ENCODE assay signal across 8 cellular contexts in the genomic region with DNA sequence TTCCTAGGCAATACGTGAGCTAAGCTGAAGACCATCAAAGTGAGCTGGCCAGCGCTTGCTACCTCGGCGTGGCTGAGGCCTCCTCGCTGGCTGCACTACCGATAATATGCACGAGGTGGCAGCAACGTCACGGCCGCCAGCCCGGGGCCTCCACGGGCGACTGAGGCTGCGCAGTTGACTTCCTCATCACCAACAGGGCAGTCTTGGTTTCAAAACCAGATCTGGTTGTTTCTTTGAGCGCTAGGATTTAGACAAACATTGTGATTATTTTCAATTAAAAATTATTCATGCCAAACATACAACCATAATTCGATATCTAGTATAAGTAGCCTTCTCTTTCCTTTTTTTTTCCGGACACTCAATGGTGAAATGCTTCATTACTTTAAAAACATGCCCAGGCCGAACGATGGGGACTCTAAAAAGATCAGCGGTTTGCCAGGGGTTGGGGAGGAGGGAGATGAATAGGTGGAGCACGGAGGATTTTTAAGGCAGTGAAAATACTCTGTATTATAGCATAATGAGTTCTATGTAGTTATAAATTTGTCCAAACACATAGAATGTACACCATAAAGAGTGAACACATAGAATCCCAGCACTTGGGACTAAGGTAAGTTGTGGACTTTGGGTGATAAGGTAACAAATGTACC. TPM values are rescaled to one million over a fixed set of nuclear protein-coding genes. Genes with fewer than 3 reads are reported as not detected.
DNase-seq lines count a peak whose midpoint lies in the region; ATAC-seq and TF ChIP-seq lines count a peak whose summit lies in the region.

No MANE protein-coding gene starts in this region.

- ATAC-seq in GM21717 (IDR thresholded peaks at IDR 0.05; ENCODE audit: unreplicated experiment) (peak; percentile 87), upper lobe of right lung (peak; percentile 100)

- H3K9me3 ChIP-seq in upper lobe of right lung: no peaks in the 10 kb centered on the region

- peak; percentile 100 for TF ChIP-seq CTCF in upper lobe of right lung (IDR thresholded peaks at IDR 0.05)

- H3K27ac ChIP-seq in upper lobe of right lung: no peak overlapping the region

- H3K27me3 ChIP-seq in upper lobe of right lung: no peaks in the 10 kb centered on the region

- H3K4me1 ChIP-seq in upper lobe of right lung: no peaks in the 10 kb centered on the region

- H3K36me3 ChIP-seq in upper lobe of right lung: no peaks in the 10 kb centered on the region

- intact Hi-C loops in posterior cingulate gyrus (cut with DNase I): loop anchor here (2.0 to 10.0 kb wide), 2 partner anchors 539 to 891 kb away; no protein-coding TSS in a partner anchor
- intact Hi-C loops in upper lobe of right lung (cut with DNase I): no loop called here

- no peak overlapping the region for H3K4me3 ChIP-seq in upper lobe of right lung

- DNase-seq in DMS79 treated with DMSO at 0.1 percent for 48 hours (lab: John Stamatoyannopoulos, UW): peak; percentile 27
- peak; percentile 85 to 89 for DNase-seq in Kasumi-1 (lab: John Stamatoyannopoulos, UW)
- peak; percentile 79 for DNase-seq in SK-MEL-5 (ENCODE audit: low read depth, low spot score)
- DNase-seq in activated naive CD4-positive, alpha-beta T cell (lab: John Stamatoyannopoulos, UW): peak; percentile 31 to 75 (median 58)
- peak; percentile 81 for DNase-seq in glomerular visceral epithelial cell (ENCODE audit: extremely low spot score)
- peak; percentile 42 to 95 (median 74) for DNase-seq in posterior cingulate gyrus
- DNase-seq in upper lobe of right lung: peak; percentile 90

- in situ Hi-C loops in SK-MEL-5 (cut with HindIII; ENCODE audit: low pct_unique_long_range_greater_than_20kb, low sequenced_read_pairs): no loop called here

RNA-seq across cellular contexts. Expression of gene CYBRD1, which starts 52.0 kb away (rescaled TPM):
- total RNA-seq in SK-MEL-5 (2014; rRNA removed; shearing (Covaris generic)): 40.3 and 45.6 TPM in 2 replicates
- 25.3 and 27.4 TPM in 2 replicates for polyA plus RNA-seq in SK-MEL-5 (2015; cell fraction: cytosol; rRNA removed)
- 8.9 and 11.4 TPM in 2 replicates for polyA plus RNA-seq in SK-MEL-5 (2015; cell fraction: nucleus; rRNA removed)
- 313 TPM for total RNA-seq in upper lobe of right lung

Comparison
In these comparisons a context has a peak if more than half of its experiments do, and no peak if none do; other contexts are left out.
1. DNase-seq: peak in every context shown above with its lines; median percentile 90 in upper lobe of right lung; 87 in Kasumi-1; 81 in glomerular visceral epithelial cell; 79 in SK-MEL-5; 74 in posterior cingulate gyrus; 58 in activated naive CD4-positive, alpha-beta T cell; 27 in DMS79 treated with DMSO at 0.1 percent for 48 hours.